Comparison of ENCODE assay signal across 14 cellular contexts in genomic region chr10:73643362-73643761, GRCh38. TPM values are rescaled to one million over a fixed set of nuclear protein-coding genes. Genes with fewer than 3 reads are reported as not detected.
"Had no signal": no experiment of that assay in that cellular context is flagged by ENCODE, and none has a peak within 500 bp of the region (broad histone marks: within the 10 kb centered on the region; RNA-seq: fewer than 3 reads in every experiment).

No MANE protein-coding gene starts in this region.

- H3K36me3 ChIP-seq: colonic mucosa, left lung, upper lobe of left lung had no signal

- DNase-seq: activated CD4-positive, CD25-positive, alpha-beta regulatory T cell treated with anti-CD3 and anti-CD28 coated beads, Interleukin-2, amount 50 U/mL, for 72 hours; left lung; upper lobe of left lung had no signal

- H3K79me2 ChIP-seq: hepatocyte, parathyroid adenoma had no signal

- H3K27ac Mint-ChIP-seq: activated naive CD8-positive, alpha-beta T cell had no signal

- H3K36me3 Mint-ChIP-seq: activated naive CD8-positive, alpha-beta T cell; brain; naive B cell had no signal

- H3K27me3 ChIP-seq: colonic mucosa, hepatocyte, upper lobe of left lung had no signal

- H3K4me3 ChIP-seq: colonic mucosa, hepatocyte, left lung, upper lobe of left lung had no signal

- H3K27ac ChIP-seq: colonic mucosa, hepatocyte, left lung, parathyroid adenoma, upper lobe of left lung had no signal

- H3K9ac ChIP-seq: parathyroid adenoma had no signal

- H3K4me2 ChIP-seq: hepatocyte had no signal

- H3K9me3 Mint-ChIP-seq: brain, naive B cell had no signal

- H3K9me3 ChIP-seq: colonic mucosa, left lung, upper lobe of left lung had no signal

RNA-seq across cellular contexts. Expression of gene MYOZ1, which starts 2.1 kb away (rescaled TPM):
- total RNA-seq: colonic mucosa, glomerular endothelial cell, mononuclear cell had no signal

RNA-seq across cellular contexts. Expression of gene SYNPO2L, which starts 12.5 kb away (rescaled TPM):
- total RNA-seq: glomerular endothelial cell, hepatocyte, mammary epithelial cell, renal cortical epithelial cell, subcutaneous adipose tissue had no signal
